Comparison of ENCODE assay signal across 9 cellular contexts in genomic region chrX:40145670-40146470, GRCh38. TPM values are rescaled to one million over a fixed set of nuclear protein-coding genes. Genes with fewer than 3 reads are reported as not detected.
A peak's percentile ranks its signal among the peaks of the same experiment; 100 is the strongest.
DNase-seq lines count a peak whose midpoint lies in the region; ATAC-seq, FAIRE-seq and TF ChIP-seq lines count a peak whose summit lies in the region.
"Had no signal": no experiment of that assay in that cellular context is flagged by ENCODE, and none has a peak within 500 bp of the region (broad histone marks: within the 10 kb centered on the region; RNA-seq: fewer than 3 reads in every experiment).

No MANE protein-coding gene starts in this region.

- no peaks in the 10 kb centered on the region for H3K9me3 ChIP-seq in HepG2 (ENCODE audit: low read length)
- no peaks in the 10 kb centered on the region for H3K9me3 ChIP-seq in thymus (ENCODE audit: control insufficient read depth)

- no peaks in the 10 kb centered on the region for H4K20me1 ChIP-seq in HepG2 (ENCODE audit: insufficient read depth, low read length)

- H3K79me2 ChIP-seq in HepG2 (ENCODE audit: insufficient read depth, low read length), result peaks cover 14% of the 10 kb centered on the region

- H3K36me3 Mint-ChIP-seq in activated CD4-positive, alpha-beta T cell treated with anti-CD3 and anti-CD28 coated beads for 36 hours (ENCODE audit: low read depth), result peaks cover 5% of the 10 kb centered on the region

- H3K27ac ChIP-seq in HepG2 (ENCODE audit: extremely low read length, insufficient read depth, low read length) (peak overlapping the region; percentile 69), thymus (ENCODE audit: low read depth) (no peak overlapping the region)

- no peak for DNase-seq in activated CD4-positive, alpha-beta T cell treated with anti-CD3 and anti-CD28 coated beads for 36 hours
- DNase-seq in activated CD4-positive, alpha-beta T cell treated with anti-CD3 and anti-CD28 coated beads for 4 hours, result no peak
- DNase-seq in astrocyte of the spinal cord (ENCODE audit: low read depth, low spot score) (no peak), HepG2 (ENCODE audit: low spot score) (no peak)
- no peak for DNase-seq in effector CD8-positive, alpha-beta T cell (lab: John Stamatoyannopoulos, UW)
- DNase-seq: occipital lobe had no signal

- no CpG with 5 or more reads among the region's 66 CpGs for WGBS in HepG2 (ENCODE audit: low lambda C conversion rate)
- 2% methylated on average over 66 of the region's 66 CpGs for WGBS in thymus

- H3K4me3 Mint-ChIP-seq in activated CD4-positive, alpha-beta T cell treated with anti-CD3 and anti-CD28 coated beads for 36 hours, result peak overlapping the region; percentile 49

- TF ChIP-seq EP300 in HepG2 (IDR thresholded peaks at IDR 0.05; ENCODE audit: low read depth in 2 of 2, low read length in 2 of 2) (no peak), HepG2 (CRISPR knock-in tag; IDR thresholded peaks at IDR 0.05; ENCODE audit: borderline replicate concordance) (no peak)

- H3K4me1 ChIP-seq in HepG2 (ENCODE audit: insufficient read depth, low read length), result peaks cover 72% of the 10 kb centered on the region
- peaks cover 12% of the 10 kb centered on the region for H3K4me1 ChIP-seq in thymus (ENCODE audit: control insufficient read depth, insufficient read depth, low read length)

- H3K9ac ChIP-seq in HepG2 (ENCODE audit: insufficient read depth, low read depth, low read length), result peak overlapping the region; percentile 73

- TF ChIP-seq CTCF in astrocyte of the spinal cord (IDR thresholded peaks at IDR 0.05; ENCODE audit: low read depth, low read length), result no peak
- TF ChIP-seq CTCF in HepG2 (CRISPR knock-in tag; IDR thresholded peaks at IDR 0.05), result no peak

- H3K27me3 ChIP-seq in HepG2 (ENCODE audit: control insufficient read depth in 1 of 2, insufficient read depth in 2 of 2, low read length in 2 of 2) (no peaks in the 10 kb centered on the region), thymus (ENCODE audit: control insufficient read depth, insufficient read depth) (no peaks in the 10 kb centered on the region)

- no peaks in the 10 kb centered on the region for H3K9me3 Mint-ChIP-seq in activated CD4-positive, alpha-beta T cell treated with anti-CD3 and anti-CD28 coated beads for 36 hours (ENCODE audit: low read depth)

- TF ChIP-seq RAD21 in HepG2 (CRISPR knock-in tag; IDR thresholded peaks at IDR 0.05), result no peak

- POLR2A ChIA-PET in activated CD4-positive, alpha-beta T cell treated with anti-CD3 and anti-CD28 coated beads for 36 hours (lab: Charles Lee), result no interaction called here
- POLR2A ChIA-PET in HepG2 (lab: Yijun Ruan, JAX), result interaction anchor here (0.9 to 2.9 kb wide), 6 partner anchors 10 to 63 kb away, joined by 3 to 23 read pairs (median 5); partner anchors contain the start of gene BCOR

- H3K27ac Mint-ChIP-seq in activated CD4-positive, alpha-beta T cell treated with anti-CD3 and anti-CD28 coated beads for 36 hours, result peak overlapping the region; percentile 47

- H3K4me3 ChIP-seq in astrocyte of the spinal cord (ENCODE audit: low read depth, low read length) (peak overlapping the region; percentile 36), HepG2 (replicated peaks in 1 of 3; ENCODE audit: insufficient read depth in 1 of 3, low read depth in 2 of 3, low read length in 3 of 3) (peak overlapping the region; percentile 65 to 74 (median 66)), thymus (ENCODE audit: low read length) (peak overlapping the region; percentile 51)

- ATAC-seq in activated CD4-positive, alpha-beta T cell treated with anti-CD3 and anti-CD28 coated beads for 36 hours, result peak; percentile 18
- ATAC-seq in HepG2 (peak; percentile 5; the same call in 2 of the 3 replicates), GM18861 (IDR thresholded peaks at IDR 0.05; ENCODE audit: unreplicated experiment) (no peak), HG02763 (IDR thresholded peaks at IDR 0.05; ENCODE audit: unreplicated experiment) (no peak)

- BruUV-seq in HepG2 (replicated peaks; lab: Mats Ljungman, UMichigan), result TSS peak; percentile 38

- peak overlapping the region; percentile 74 for H3K4me2 ChIP-seq in HepG2 (ENCODE audit: low read depth, low read length)

- CTCF ChIA-PET in activated CD4-positive, alpha-beta T cell treated with anti-CD3 and anti-CD28 coated beads for 36 hours (lab: Charles Lee), result interaction anchor here (0.6 kb wide), 1 partner anchor 43 kb away, joined by 3 read pairs; no protein-coding TSS in a partner anchor
- CTCF ChIA-PET in HepG2 (lab: Yijun Ruan, JAX; ENCODE audit: low intra/inter-chr PET ratio, low total read pairs), result no interaction called here

- TF ChIP-seq POLR2A in HepG2 (IDR thresholded peaks at IDR 0.05; ENCODE audit: insufficient read depth in 1 of 2, low read depth in 2 of 2, low read length in 2 of 2), result no peak

- H3K36me3 ChIP-seq in HepG2 (replicated peaks in 1 of 2; ENCODE audit: control insufficient read depth in 1 of 2, insufficient read depth in 2 of 2, low read length in 2 of 2), result no peaks in the 10 kb centered on the region
- H3K36me3 ChIP-seq in thymus (ENCODE audit: control insufficient read depth, insufficient read depth), result no peaks in the 10 kb centered on the region

- no peaks in the 10 kb centered on the region for H3K27me3 Mint-ChIP-seq in activated CD4-positive, alpha-beta T cell treated with anti-CD3 and anti-CD28 coated beads for 36 hours

- no peak overlapping the region for H2AFZ ChIP-seq in HepG2 (ENCODE audit: low read length)

- H3K4me1 Mint-ChIP-seq in activated CD4-positive, alpha-beta T cell treated with anti-CD3 and anti-CD28 coated beads for 36 hours, result peaks cover 4% of the 10 kb centered on the region

- no peak for FAIRE-seq in HepG2 (lab: Jason Lieb, UNC)

- intact Hi-C loops in activated CD4-positive, alpha-beta T cell treated with anti-CD3 and anti-CD28 coated beads for 36 hours (cut with DNase I, micrococcal nuclease), result no loop called here
- intact Hi-C loops in HepG2 (cut with micrococcal nuclease; ENCODE audit: unreplicated experiment), result no loop called here

- in situ Hi-C loops in astrocyte of the spinal cord (cut with HindIII; ENCODE audit: low sequenced_read_pairs), result no loop called here
- in situ Hi-C loops in HepG2 (cut with HindIII; ENCODE audit: extremely low pct_ligation_motif_present, low pct_unique_long_range_greater_than_20kb), result no loop called here

TF ChIP-seq in HepG2, 621 proteins besides CTCF, POLR2A, EP300 and RAD21 (continues in another document):
- 0 out of 2 replicates have a peak, but pooled peaks have one; percentile 11 for TF ChIP-seq ZNF704 (CRISPR knock-in tag; IDR thresholded peaks at IDR 0.05; ENCODE audit: borderline replicate concordance)
- no peak for TF ChIP-seq MED13 (CRISPR knock-in tag; IDR thresholded peaks at IDR 0.05)
- TF ChIP-seq ZNF557 (CRISPR knock-in tag; IDR thresholded peaks at IDR 0.05), result no peak
- TF ChIP-seq RFXANK (CRISPR knock-in tag; IDR thresholded peaks at IDR 0.05), result no peak
- no peak for TF ChIP-seq BHLHE40 (IDR thresholded peaks at IDR 0.05; ENCODE audit: low read length)
- no peak for TF ChIP-seq ZNF138 (CRISPR knock-in tag; IDR thresholded peaks at IDR 0.05; ENCODE audit: low read depth)
- TF ChIP-seq NR2F2 (IDR thresholded peaks at IDR 0.05; ENCODE audit: borderline replicate concordance, low read depth), result no peak
- TF ChIP-seq ZSCAN21 (CRISPR knock-in tag; IDR thresholded peaks at IDR 0.05; ENCODE audit: borderline replicate concordance), result no peak
- 0 out of 2 replicates have a peak, but pooled peaks have one; percentile 34 for TF ChIP-seq RBFOX2 (IDR thresholded peaks at IDR 0.05; ENCODE audit: low read depth, low read length)

RNA-seq across cellular contexts. Expression of gene BCOR, which starts 48.1 kb away (rescaled TPM):
- 10 to 100 TPM; 34.7 to 51.1 TPM for total RNA-seq in activated CD4-positive, alpha-beta T cell treated with anti-CD3 and anti-CD28 coated beads for 36 hours
- 15.2 and 18.6 TPM in 2 replicates for total RNA-seq in HepG2 (2016; rRNA removed; fragmentation: Illumina TruSeq; extraction: Trizol)
- total RNA-seq in HepG2 (2016; cell fraction: cytosol; rRNA removed; fragmentation: Illumina TruSeq; extraction: Trizol; ENCODE audit: low read depth), result 3.2 and 4.8 TPM in 2 replicates
- 13.9 and 15.9 TPM in 2 replicates for total RNA-seq in HepG2 (2016; cell fraction: insoluble cytoplasmic fraction; rRNA removed; fragmentation: Illumina TruSeq; extraction: Trizol)
- total RNA-seq in HepG2 (2016; cell fraction: membrane; rRNA removed; fragmentation: Illumina TruSeq; extraction: Trizol), result 7.4 and 7.6 TPM in 2 replicates
- 18.8 and 25.8 TPM in 2 replicates for total RNA-seq in HepG2 (2016; cell fraction: nucleus; rRNA removed; fragmentation: Illumina TruSeq; extraction: Trizol)
- polyA plus RNA-seq in HepG2 (2011; rRNA removed) (14.3 and 15.2 TPM in 2 replicates), thymus (24.4 TPM)
- polyA plus RNA-seq in HepG2 (2011; cell fraction: cytosol; rRNA removed), result 11.5 and 13.8 TPM in 2 replicates
- 30.4 and 30.6 TPM in 2 replicates for polyA plus RNA-seq in HepG2 (2011; cell fraction: nucleus; rRNA removed)
- 27.3 and 29.3 TPM in 2 replicates for polyA plus RNA-seq in HepG2 (2012)
- 1.2 and 1.3 TPM in 2 replicates for polyA plus RNA-seq in HepG2 (2016; cell fraction: cytosol; fragmentation: Illumina TruSeq; extraction: Trizol; ENCODE audit: low read depth)
- 17.4 and 18.4 TPM in 2 replicates for polyA plus RNA-seq in HepG2 (2016; cell fraction: insoluble cytoplasmic fraction; fragmentation: Illumina TruSeq; extraction: Trizol; ENCODE audit: low read depth)
- polyA plus RNA-seq in HepG2 (2016; cell fraction: membrane; fragmentation: Illumina TruSeq; extraction: Trizol; ENCODE audit: low read depth), result 1.3 and 1.9 TPM in 2 replicates
- polyA plus RNA-seq in HepG2 (2016; cell fraction: nucleus; fragmentation: Illumina TruSeq; extraction: Trizol; ENCODE audit: insufficient read depth, low read depth), result 27.4 and 28.9 TPM in 2 replicates
- polyA minus RNA-seq in HepG2 (2011; rRNA and poly(A)+ RNA removed; ENCODE audit: low replicate concordance), result 18.3 and 32.5 TPM in 2 replicates
- 40.3 and 40.4 TPM in 2 replicates for polyA minus RNA-seq in HepG2 (2011; cell fraction: cytosol; rRNA and poly(A)+ RNA removed)
- polyA minus RNA-seq in HepG2 (2011; cell fraction: nucleus; rRNA and poly(A)+ RNA removed), result 31.8 TPM in 2 replicates

Comparison
In these comparisons a context has a peak if more than half of its experiments do, and no peak if none do; other contexts are left out.
1. ATAC-seq: peak in activated CD4-positive, alpha-beta T cell treated with anti-CD3 and anti-CD28 coated beads for 36 hours (single experiment) and HepG2 (single experiment); none in GM18861 (single experiment) and HG02763 (single experiment).
2. Peak in every context shown above with its lines, with median percentiles within 50 percentile points of each other: H3K4me3 ChIP-seq.